ENCODE assay signal across 9 cellular contexts in genomic region chr9:130535818-130536521, GRCh38. TPM values are rescaled to one million over a fixed set of nuclear protein-coding genes. Genes with fewer than 3 reads are reported as not detected.
A peak's percentile ranks its signal among the peaks of the same experiment; 100 is the strongest.
DNase-seq lines count a peak whose midpoint lies in the region; ATAC-seq and TF ChIP-seq lines count a peak whose summit lies in the region.
"Had no signal": no experiment of that assay in that cellular context is flagged by ENCODE, and none has a peak within 500 bp of the region (broad histone marks: within the 10 kb centered on the region; RNA-seq: fewer than 3 reads in every experiment).

No MANE protein-coding gene starts in this region.

- peak overlapping the region; percentile 28; the same call in 1 of the 2 replicates for H3K4me3 ChIP-seq in H7 (ENCODE audit: insufficient read depth, low read depth, low read length)
- peak overlapping the region; percentile 3 for H3K4me3 ChIP-seq in fibroblast of villous mesenchyme (ENCODE audit: low read depth, low read length)
- H3K4me3 ChIP-seq in parathyroid adenoma (ENCODE audit: low read depth, low read length): no peak overlapping the region

- H3K9me3 Mint-ChIP-seq in activated CD4-positive, alpha-beta T cell treated with anti-CD3 and anti-CD28 coated beads, Interleukin-2, amount 10 ng/mL, durations not matched to agents 24 days and 14 days: no peaks in the 10 kb centered on the region

- H3K27ac ChIP-seq in parathyroid adenoma: no peak overlapping the region

- no peaks in the 10 kb centered on the region for H3K4me1 ChIP-seq in parathyroid adenoma

- peaks cover 2% of the 10 kb centered on the region for H3K4me1 Mint-ChIP-seq in activated CD4-positive, alpha-beta T cell treated with anti-CD3 and anti-CD28 coated beads, Interleukin-2, amount 10 ng/mL, durations not matched to agents 24 days and 14 days

- DNase-seq in H7 (peak; percentile 78), NCI-H774 (lab: John Stamatoyannopoulos, UW) (peak; percentile 86), fibroblast of villous mesenchyme (ENCODE audit: low read depth) (peak; percentile 20), NCI-H446 (lab: John Stamatoyannopoulos, UW) (no peak), NK-92 (lab: John Stamatoyannopoulos, UW; ENCODE audit: unreplicated experiment) (no peak)
- no peak for DNase-seq in activated CD4-positive, alpha-beta T cell treated with anti-CD3 and anti-CD28 coated beads, Interleukin-2, amount 10 ng/mL, durations not matched to agents 24 days and 14 days
- DNase-seq: effector memory CD4-positive, alpha-beta T cell had no signal

- H3K27ac Mint-ChIP-seq in activated CD4-positive, alpha-beta T cell treated with anti-CD3 and anti-CD28 coated beads, Interleukin-2, amount 10 ng/mL, durations not matched to agents 24 days and 14 days: no peak overlapping the region

- no peaks in the 10 kb centered on the region for H3K79me2 ChIP-seq in parathyroid adenoma

- H3K4me3 Mint-ChIP-seq in activated CD4-positive, alpha-beta T cell treated with anti-CD3 and anti-CD28 coated beads, Interleukin-2, amount 10 ng/mL, durations not matched to agents 24 days and 14 days: no peak overlapping the region

- H2AFZ ChIP-seq in parathyroid adenoma: peak overlapping the region; percentile 35

- peaks cover 53% of the 10 kb centered on the region for H3K27me3 Mint-ChIP-seq in activated CD4-positive, alpha-beta T cell treated with anti-CD3 and anti-CD28 coated beads, Interleukin-2, amount 10 ng/mL, durations not matched to agents 24 days and 14 days

- TF ChIP-seq CTCF in fibroblast of villous mesenchyme (IDR thresholded peaks at IDR 0.05; ENCODE audit: insufficient read depth, low read depth, low read length) (no peak), parathyroid adenoma (IDR thresholded peaks at IDR 0.05) (no peak)

- peak overlapping the region; percentile 79 for H3K4me2 ChIP-seq in parathyroid adenoma (ENCODE audit: low read length)

- H3K36me3 ChIP-seq in H7 (replicated peaks; ENCODE audit: control insufficient read depth, insufficient read depth, low read length) (no peaks in the 10 kb centered on the region), parathyroid adenoma (ENCODE audit: control insufficient read depth, insufficient read depth, low read length) (no peaks in the 10 kb centered on the region)

- H3K9me3 ChIP-seq in parathyroid adenoma (ENCODE audit: control insufficient read depth, low read length): no peaks in the 10 kb centered on the region

- intact Hi-C loops in activated CD4-positive, alpha-beta T cell treated with anti-CD3 and anti-CD28 coated beads, Interleukin-2, amount 10 ng/mL, durations not matched to agents 24 days and 14 days (cut with micrococcal nuclease): no loop called here

- no peak for ATAC-seq in GM21576 (IDR thresholded peaks at IDR 0.05; ENCODE audit: unreplicated experiment)

- H3K27me3 ChIP-seq in H7 (ENCODE audit: control insufficient read depth, insufficient read depth, low read length) (peaks cover 13% of the 10 kb centered on the region), parathyroid adenoma (ENCODE audit: control insufficient read depth, insufficient read depth, low read length) (no peaks in the 10 kb centered on the region)

- no peak overlapping the region for H3K9ac ChIP-seq in parathyroid adenoma

- H3K36me3 Mint-ChIP-seq in activated CD4-positive, alpha-beta T cell treated with anti-CD3 and anti-CD28 coated beads, Interleukin-2, amount 10 ng/mL, durations not matched to agents 24 days and 14 days (ENCODE audit: low read depth): no peaks in the 10 kb centered on the region

RNA-seq across cellular contexts. Expression of gene FUBP3, which starts 43.4 kb away (rescaled TPM):
- 43.9 and 56.0 TPM in 2 replicates for total RNA-seq in H7 (2014; rRNA removed; shearing (Covaris generic))
- 37.0 and 39.3 TPM in 2 replicates for total RNA-seq in fibroblast of villous mesenchyme
- total RNA-seq in activated CD4-positive, alpha-beta T cell treated with anti-CD3 and anti-CD28 coated beads, Interleukin-2, amount 10 ng/mL, durations not matched to agents 24 days and 14 days: 51.1 and 55.8 TPM in 2 replicates

Comparison
In these comparisons a context has a peak if more than half of its experiments do, and no peak if none do; other contexts are left out.
1. DNase-seq: peak in H7 (single experiment), NCI-H774 (single experiment) and fibroblast of villous mesenchyme (single experiment); none in activated CD4-positive, alpha-beta T cell treated with anti-CD3 and anti-CD28 coated beads, Interleukin-2, amount 10 ng/mL, durations not matched to agents 24 days and 14 days (single experiment), NCI-H446 (0 of 2) and NK-92 (single experiment).